15 cellular contexts compared by ENCODE assay signal in the genomic region with DNA sequence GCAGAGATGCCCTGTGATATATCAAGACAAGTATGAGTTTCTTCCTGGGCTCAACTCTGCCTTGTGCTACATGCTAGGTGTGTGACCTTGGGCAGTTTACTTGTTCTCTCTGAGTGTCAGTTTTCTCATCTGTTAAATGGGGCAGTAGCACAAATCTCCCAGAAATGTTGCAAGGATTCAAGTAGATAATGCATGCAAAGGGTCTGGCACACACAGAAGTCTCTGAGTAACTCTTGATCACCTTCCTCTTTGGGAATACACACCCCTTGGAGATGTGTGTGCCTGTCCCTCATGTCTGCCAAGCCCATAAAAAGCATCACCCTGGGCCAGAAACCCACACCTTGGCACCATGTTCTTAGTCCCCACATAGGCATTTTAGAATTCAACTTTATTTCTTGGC.
DNase-seq lines count a peak whose midpoint lies in the region; ATAC-seq and TF ChIP-seq lines count a peak whose summit lies in the region.
"Had no signal": no experiment of that assay in that cellular context is flagged by ENCODE, and none has a peak within 500 bp of the region (broad histone marks: within the 10 kb centered on the region; RNA-seq: fewer than 3 reads in every experiment).

No MANE protein-coding gene starts in this region.

- TF ChIP-seq POLR2A in GM18505 (IDR thresholded peaks at IDR 0.05; ENCODE audit: borderline replicate concordance, extremely low read depth, insufficient read depth, insufficient read length): no peak

- in situ Hi-C loops in mammary epithelial cell (cut with MboI; ENCODE audit: low sequenced_read_pairs in 2 of 2): loop anchor here (5.0 kb wide), 1 partner anchor 77 kb away; no protein-coding TSS in a partner anchor
- in situ Hi-C loops in GM13976 (cut with MboI; ENCODE audit: low sequenced_read_pairs, unreplicated experiment): loop anchor here (10.0 kb wide), 1 partner anchor 74 kb away; no protein-coding TSS in a partner anchor

- H2BK120ac ChIP-seq in mesenchymal stem cell (ENCODE audit: low read depth, low read length): no peak overlapping the region

- dilution Hi-C loops in mammary epithelial cell (cut with HindIII; ENCODE audit: low sequenced_read_pairs): no loop called here

- peaks cover 54% of the 10 kb centered on the region for H3K4me1 ChIP-seq in mammary epithelial cell (ENCODE audit: insufficient read depth, low read length)
- H3K4me1 ChIP-seq in mesenchymal stem cell (ENCODE audit: control insufficient read depth, insufficient read depth, low read depth, low read length): peaks cover 48% of the 10 kb centered on the region

- H3K9ac ChIP-seq in mammary epithelial cell (ENCODE audit: insufficient read depth, low read length) (no peak overlapping the region), mesenchymal stem cell (ENCODE audit: low read length) (peak overlapping the region; percentile 74)

- DNase-seq in NCI-H446 (lab: John Stamatoyannopoulos, UW) (peak; percentile 68 to 90), mammary epithelial cell (peak; percentile 23), mesenchymal stem cell (no peak), substantia nigra (lab: John Stamatoyannopoulos, UW) (no peak), GM13976 (ENCODE audit: low spot score) (no peak), NCI-H2196 treated with DMSO at 0.1 percent for 48 hours (lab: John Stamatoyannopoulos, UW; ENCODE audit: unreplicated experiment) (no peak), glomerular visceral epithelial cell (ENCODE audit: extremely low spot score) (no peak)
- DNase-seq: activated CD4-positive, alpha-beta T cell treated with anti-CD3 and anti-CD28 coated beads, Interleukin-2, amount 10 ng/mL, durations not matched to agents 24 days and 14 days; activated T-cell treated with anti-CD3 and anti-CD28 coated beads for 4 hours; endodermal cell; NCI-H1436; NCI-H345; T1000 had no signal

- H3K4me2 ChIP-seq in mammary epithelial cell (ENCODE audit: insufficient read depth, low read depth, low read length): no peak overlapping the region
- H3K4me2 ChIP-seq in mesenchymal stem cell (ENCODE audit: low read length, poor library complexity, severe bottlenecking): no peak overlapping the region

- no peaks in the 10 kb centered on the region for H3K27me3 ChIP-seq in mammary epithelial cell (ENCODE audit: insufficient read depth, low read length)
- no peaks in the 10 kb centered on the region for H3K27me3 ChIP-seq in mesenchymal stem cell (ENCODE audit: control insufficient read depth in 1 of 2, insufficient read depth in 1 of 2, low read length in 2 of 2)
- H3K27me3 ChIP-seq: cardiac muscle cell had no signal

- no peak overlapping the region for H2BK15ac ChIP-seq in mesenchymal stem cell (ENCODE audit: low read depth, poor library complexity, severe bottlenecking)

- TF ChIP-seq CTCF in mammary epithelial cell (conservative IDR thresholded peaks at IDR 0.05 in 1 of 2, IDR thresholded peaks at IDR 0.05 in 1 of 2; ENCODE audit: extremely low read depth in 1 of 2, insufficient read depth in 1 of 2, low read depth in 1 of 2, low read length in 2 of 2) (no peak), GM13976 (IDR thresholded peaks at IDR 0.05; ENCODE audit: borderline replicate concordance, control extremely low read depth, extremely low read depth, insufficient read depth, missing control alignments) (no peak)

- peak overlapping the region; percentile 40 to 96 for H3K18ac ChIP-seq in mesenchymal stem cell (ENCODE audit: low read depth in 1 of 2, low read length in 2 of 2)

- H3K23ac ChIP-seq in mesenchymal stem cell (ENCODE audit: low read length in 2 of 2): no peak overlapping the region

- intact Hi-C loops in mammary epithelial cell (cut with micrococcal nuclease): loop anchor here (5.0 to 10.0 kb wide), 2 partner anchors 42 to 404 kb away; no protein-coding TSS in a partner anchor

- H3K4me3 ChIP-seq in mammary epithelial cell (replicated peaks in 1 of 3; ENCODE audit: insufficient read depth in 1 of 3, low read depth in 2 of 3, low read length in 3 of 3) (no peak overlapping the region), mesenchymal stem cell (ENCODE audit: insufficient read depth in 1 of 2, low read depth in 1 of 2, low read length in 2 of 2) (no peak overlapping the region)
- H3K4me3 ChIP-seq: cardiac muscle cell had no signal

- H4K20me1 ChIP-seq in mammary epithelial cell (ENCODE audit: insufficient read depth, low read length): no peaks in the 10 kb centered on the region

- no peak for ATAC-seq in GM18505 (IDR thresholded peaks at IDR 0.05; ENCODE audit: unreplicated experiment)

- no peak overlapping the region for H3K14ac ChIP-seq in mesenchymal stem cell (ENCODE audit: low read length in 2 of 2)

- H2AK5ac ChIP-seq in mesenchymal stem cell (ENCODE audit: low read length, severe bottlenecking): no peak overlapping the region

- peaks cover 27% of the 10 kb centered on the region for H3K79me1 ChIP-seq in mesenchymal stem cell (replicated peaks; ENCODE audit: low read length, poor library complexity, severe bottlenecking)

- H3K27ac ChIP-seq in mammary epithelial cell (ENCODE audit: insufficient read depth, low read depth, low read length) (no peak overlapping the region), mesenchymal stem cell (ENCODE audit: low read length, poor library complexity, severe bottlenecking) (no peak overlapping the region), substantia nigra (ENCODE audit: low read depth, low read length, poor library complexity, severe bottlenecking) (peak overlapping the region; percentile 99)

- no peak overlapping the region for H4K8ac ChIP-seq in mesenchymal stem cell (ENCODE audit: low read length)

- H3K36me3 ChIP-seq in mammary epithelial cell (ENCODE audit: insufficient read depth, low read length) (no peaks in the 10 kb centered on the region), mesenchymal stem cell (ENCODE audit: control insufficient read depth in 1 of 2, insufficient read depth in 2 of 2, low read depth in 1 of 2, low read length in 2 of 2) (peaks cover 10 to 11% of the 10 kb centered on the region in 2 experiments)
- H3K36me3 ChIP-seq: cardiac muscle cell had no signal

- no peak overlapping the region for H2BK5ac ChIP-seq in mesenchymal stem cell (ENCODE audit: low read depth, low read length, poor library complexity, severe bottlenecking)

- no TSS peak for BruUV-seq in mammary epithelial cell (replicated peaks; lab: Mats Ljungman, UMichigan)

- CTCF ChIA-PET in mammary epithelial cell (lab: Charles Lee; ENCODE audit: low non-redundant PET): interaction anchor here (0.9 kb wide), 1 partner anchor 82 kb away, joined by 22 read pairs; no protein-coding TSS in a partner anchor

- H3K79me2 ChIP-seq in mammary epithelial cell (ENCODE audit: insufficient read depth, low read length): no peaks in the 10 kb centered on the region

- peak overlapping the region in 1 of 2 experiments; percentile 21 for H2BK12ac ChIP-seq in mesenchymal stem cell (ENCODE audit: low read length in 2 of 2)

- H2AFZ ChIP-seq in mammary epithelial cell (ENCODE audit: low read depth, low read length) (no peak overlapping the region), mesenchymal stem cell (ENCODE audit: low read depth, low read length) (no peak overlapping the region)

- H3K9me3 ChIP-seq in mammary epithelial cell (replicated peaks; ENCODE audit: insufficient read depth, low read length): no peaks in the 10 kb centered on the region
- H3K9me3 ChIP-seq in mesenchymal stem cell (ENCODE audit: control insufficient read depth, low read length): no peaks in the 10 kb centered on the region

- no peak overlapping the region for H4K91ac ChIP-seq in mesenchymal stem cell (ENCODE audit: low read length)

- no peak overlapping the region for H3K4ac ChIP-seq in mesenchymal stem cell (ENCODE audit: low read depth in 1 of 2, low read length in 2 of 2)

Comparison
In these comparisons a context has a peak if more than half of its experiments do, and no peak if none do; other contexts are left out.
1. DNase-seq: peak in NCI-H446 (2 of 2) and mammary epithelial cell (single experiment); none in mesenchymal stem cell (single experiment), substantia nigra (0 of 49), GM13976 (single experiment), NCI-H2196 treated with DMSO at 0.1 percent for 48 hours (single experiment) and glomerular visceral epithelial cell (single experiment).